Comparison of ENCODE assay signal across 8 cellular contexts in genomic region chr2:127387655-127388422, GRCh38. TPM values are rescaled to one million over a fixed set of nuclear protein-coding genes. Genes with fewer than 3 reads are reported as not detected.
DNase-seq lines count a peak whose midpoint lies in the region; ATAC-seq and TF ChIP-seq lines count a peak whose summit lies in the region.

A gene with protein sequence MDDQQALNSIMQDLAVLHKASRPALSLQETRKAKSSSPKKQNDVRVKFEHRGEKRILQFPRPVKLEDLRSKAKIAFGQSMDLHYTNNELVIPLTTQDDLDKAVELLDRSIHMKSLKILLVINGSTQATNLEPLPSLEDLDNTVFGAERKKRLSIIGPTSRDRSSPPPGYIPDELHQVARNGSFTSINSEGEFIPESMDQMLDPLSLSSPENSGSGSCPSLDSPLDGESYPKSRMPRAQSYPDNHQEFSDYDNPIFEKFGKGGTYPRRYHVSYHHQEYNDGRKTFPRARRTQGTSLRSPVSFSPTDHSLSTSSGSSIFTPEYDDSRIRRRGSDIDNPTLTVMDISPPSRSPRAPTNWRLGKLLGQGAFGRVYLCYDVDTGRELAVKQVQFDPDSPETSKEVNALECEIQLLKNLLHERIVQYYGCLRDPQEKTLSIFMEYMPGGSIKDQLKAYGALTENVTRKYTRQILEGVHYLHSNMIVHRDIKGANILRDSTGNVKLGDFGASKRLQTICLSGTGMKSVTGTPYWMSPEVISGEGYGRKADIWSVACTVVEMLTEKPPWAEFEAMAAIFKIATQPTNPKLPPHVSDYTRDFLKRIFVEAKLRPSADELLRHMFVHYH (minus strand): TSS chr2:127387975. CDS start chr2:127343129, 44,846 bp downstream.

- peak; percentile 100 for DNase-seq in D341Med (ENCODE audit: low spot score)
- DNase-seq in activated T-cell treated with anti-CD3 and anti-CD28 coated beads for 24 hours (ENCODE audit: low read depth), result peak; percentile 95
- DNase-seq in epidermal melanocyte (ENCODE audit: insufficient read length, low spot score), result peak; percentile 95
- peak; percentile 93 to 94 for DNase-seq in stimulated activated CD8-positive, alpha-beta memory T cell treated with anti-CD3 and anti-CD28 coated beads, Interleukin-2, amount 100 ng/mL, for 48 hours (ENCODE audit: low read depth in 2 of 2)

- H3K27ac ChIP-seq in HUES64 (ENCODE audit: low read depth, low read length), result peak within 1 kb of the TSS; percentile 98
- peak within 1 kb of the TSS; percentile 90 for H3K27ac ChIP-seq in OCI-LY3 (ENCODE audit: low read length)

- no peaks in the 10 kb centered on the region for H3K27me3 ChIP-seq in HUES64 (ENCODE audit: insufficient read depth, low read length)
- no peaks in the 10 kb centered on the region for H3K27me3 ChIP-seq in OCI-LY3 (ENCODE audit: low read depth, low read length)
- no peaks in the 10 kb centered on the region for H3K27me3 ChIP-seq in mononuclear cell (ENCODE audit: insufficient read depth, low read length)

- H3K9me3 ChIP-seq in HUES64 (ENCODE audit: insufficient read depth, low read depth, low read length), result no peaks in the 10 kb centered on the region
- no peaks in the 10 kb centered on the region for H3K9me3 ChIP-seq in OCI-LY3 (ENCODE audit: insufficient read depth, low read length)
- H3K9me3 ChIP-seq in mononuclear cell (ENCODE audit: low read depth, low read length), result no peaks in the 10 kb centered on the region

- H3K4me3 ChIP-seq in HUES64 (ENCODE audit: low read length) (peak within 1 kb of the TSS; percentile 73), OCI-LY3 (ENCODE audit: low read length) (peak within 1 kb of the TSS; percentile 93), mononuclear cell (ENCODE audit: low read length) (peak within 1 kb of the TSS; percentile 85)

- H3K79me2 ChIP-seq in OCI-LY3 (ENCODE audit: low read length), result peaks cover 43% of the 10 kb centered on the region

- TF ChIP-seq CTCF in OCI-LY3 (IDR thresholded peaks at IDR 0.05; ENCODE audit: low read depth, low read length), result no peak

- H3K4me1 ChIP-seq in HUES64 (ENCODE audit: insufficient read depth, low read length) (peaks cover 15% of the 10 kb centered on the region), OCI-LY3 (ENCODE audit: low read length) (peaks cover 42% of the 10 kb centered on the region), mononuclear cell (ENCODE audit: insufficient read depth, low read length) (peaks cover 52% of the 10 kb centered on the region)

- ATAC-seq in GM21447 (IDR thresholded peaks at IDR 0.05; ENCODE audit: unreplicated experiment), result peak; percentile 57

- WGBS in HUES64, result under 1% methylated on average over 100 of the region's 100 CpGs

- peak within 1 kb of the TSS; percentile 72; the same call in 1 of the 2 replicates for H2AFZ ChIP-seq in OCI-LY3 (ENCODE audit: low read depth, low read length)

- H3K36me3 ChIP-seq in HUES64 (ENCODE audit: insufficient read depth, low read length) (no peaks in the 10 kb centered on the region), OCI-LY3 (replicated peaks; ENCODE audit: low read depth, low read length) (no peaks in the 10 kb centered on the region)

- peak within 1 kb of the TSS; percentile 86 for H3K9ac ChIP-seq in HUES64 (ENCODE audit: low read depth, low read length)
- peak within 1 kb of the TSS; percentile 98 for H3K9ac ChIP-seq in OCI-LY3 (ENCODE audit: low read length)

- H4K20me1 ChIP-seq in OCI-LY3 (ENCODE audit: insufficient read depth, low read length), result peaks cover 38% of the 10 kb centered on the region

- H3K4me2 ChIP-seq in OCI-LY3 (ENCODE audit: low read length), result peak within 1 kb of the TSS; percentile 96

RNA-seq across cellular contexts. Expression of the gene that starts here (rescaled TPM):
- polyA plus RNA-seq in HUES64 (2013, experiment 1 of 2), result 8.6 TPM
- 8.2 TPM for polyA plus RNA-seq in HUES64 (2013, experiment 2 of 2)
- 153 TPM for total RNA-seq in mononuclear cell

Comparison
In these comparisons a context has a peak if more than half of its experiments do, and no peak if none do; other contexts are left out.
1. Peak in every context shown above with its lines: DNase-seq, ATAC-seq, H3K4me3 ChIP-seq and H3K27ac ChIP-seq.